Comparison of ENCODE assay signal across 17 cellular contexts in the genomic region with DNA sequence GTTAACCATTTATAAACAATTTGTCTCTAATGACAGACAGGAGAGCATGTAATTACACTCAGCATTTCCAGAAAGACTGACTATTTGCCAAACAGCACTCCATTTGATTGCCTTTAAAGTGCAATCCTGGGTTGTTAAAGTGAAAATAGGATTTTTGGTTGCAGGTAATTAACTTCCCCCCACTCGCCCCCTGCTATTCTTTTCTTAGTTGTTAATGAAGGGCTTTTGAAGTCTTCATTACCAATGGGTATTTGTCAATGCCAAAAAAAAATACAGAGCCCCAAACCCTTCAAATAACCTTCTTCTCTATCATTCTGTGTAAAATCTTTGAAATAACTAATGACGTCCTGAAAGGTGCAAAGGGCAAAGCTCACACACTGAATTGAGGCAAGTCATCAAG.
A peak's percentile ranks its signal among the peaks of the same experiment; 100 is the strongest.
DNase-seq lines count a peak whose midpoint lies in the region; ATAC-seq and TF ChIP-seq lines count a peak whose summit lies in the region.
"Had no signal": no experiment of that assay in that cellular context is flagged by ENCODE, and none has a peak within 500 bp of the region (broad histone marks: within the 10 kb centered on the region; RNA-seq: fewer than 3 reads in every experiment).

No MANE protein-coding gene starts in this region.

- no peaks in the 10 kb centered on the region for H3K36me3 ChIP-seq in MG63

- H3K27me3 ChIP-seq in MG63: no peaks in the 10 kb centered on the region

- H3K9me3 ChIP-seq in MG63: no peaks in the 10 kb centered on the region

- ATAC-seq in left lobe of liver: peak; percentile 35
- no peak for ATAC-seq in GM18505 (IDR thresholded peaks at IDR 0.05; ENCODE audit: unreplicated experiment)

- no peak for TF ChIP-seq POLR2A in GM18505 (IDR thresholded peaks at IDR 0.05; ENCODE audit: borderline replicate concordance, extremely low read depth, insufficient read depth, insufficient read length)

- H3K4me3 ChIP-seq in MG63: no peak overlapping the region

- DNase-seq in COR-L47 (lab: John Stamatoyannopoulos, UW): peak; percentile 67
- peak; percentile 47 for DNase-seq in NCI-H1105 (lab: John Stamatoyannopoulos, UW)
- DNase-seq in NCI-H2227 treated with DMSO at 0.1 percent for 48 hours (lab: John Stamatoyannopoulos, UW): peak; percentile 91
- DNase-seq in left lobe of liver (ENCODE audit: low spot score): no peak
- DNase-seq in hypothalamus (lab: John Stamatoyannopoulos, UW): no peak
- no peak for DNase-seq in effector CD4-positive, alpha-beta T cell
- DNase-seq in MG63: no peak
- DNase-seq: 8988T, DMS 273 treated with DMSO at 0.1 percent for 48 hours, GF-D8, GOT3, NCI-H1436, NCI-H1930, NCI-H2171 treated with DMSO at 0.1 percent for 48 hours, NCI-H82, SIG-M5 had no signal

Comparison
In these comparisons a context has a peak if more than half of its experiments do, and no peak if none do; other contexts are left out.
1. DNase-seq: peak in COR-L47 (single experiment), NCI-H1105 (single experiment) and NCI-H2227 treated with DMSO at 0.1 percent for 48 hours (single experiment); none in left lobe of liver (single experiment), hypothalamus (0 of 51), effector CD4-positive, alpha-beta T cell (single experiment) and MG63 (single experiment).